In the genomic region with DNA sequence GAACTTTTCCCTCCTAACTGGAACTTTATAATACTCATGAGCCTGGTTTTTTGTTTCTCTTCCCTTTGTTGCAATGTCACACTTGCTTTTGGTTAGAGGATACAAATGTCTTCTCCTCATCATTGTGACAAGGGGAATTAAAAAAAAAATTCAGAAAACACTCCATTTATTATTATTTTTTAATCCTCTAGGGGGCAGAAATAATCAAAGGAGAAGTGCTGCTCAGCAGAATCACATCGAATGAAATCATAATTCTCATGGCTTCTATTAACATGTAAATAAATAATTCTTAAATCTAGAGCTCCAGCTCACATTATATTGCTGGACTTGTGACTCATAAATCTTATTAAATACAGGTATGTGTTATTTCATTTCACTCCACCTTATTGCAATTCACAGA, we compare ENCODE assay signal across 13 cellular contexts.
DNase-seq lines count a peak whose midpoint lies in the region; ATAC-seq and TF ChIP-seq lines count a peak whose summit lies in the region.
"Had no signal": no experiment of that assay in that cellular context is flagged by ENCODE, and none has a peak within 500 bp of the region (broad histone marks: within the 10 kb centered on the region; RNA-seq: fewer than 3 reads in every experiment).

No MANE protein-coding gene starts in this region.

- H3K27ac ChIP-seq in parathyroid adenoma = no peak overlapping the region
- H3K27ac ChIP-seq: coronary artery had no signal

- H3F3A ChIP-seq in Loucy (ENCODE audit: low read depth) = no peaks in the 10 kb centered on the region

- no peaks in the 10 kb centered on the region for H4K20me1 ChIP-seq in Loucy (ENCODE audit: insufficient read depth, low read length, poor library complexity, severe bottlenecking)

- H3K36me3 ChIP-seq in Loucy (ENCODE audit: insufficient read depth, low read length) (no peaks in the 10 kb centered on the region), parathyroid adenoma (ENCODE audit: control insufficient read depth, insufficient read depth, low read length) (no peaks in the 10 kb centered on the region)

- H3K4me3 ChIP-seq in Loucy (ENCODE audit: low read length, poor library complexity, severe bottlenecking) (no peak overlapping the region), choroid plexus epithelial cell (ENCODE audit: low read depth, low read length) (no peak overlapping the region), parathyroid adenoma (ENCODE audit: low read depth, low read length) (no peak overlapping the region)
- H3K4me3 ChIP-seq: coronary artery had no signal

- no peaks in the 10 kb centered on the region for H3K79me2 ChIP-seq in Loucy (ENCODE audit: insufficient read depth, low read length)
- no peaks in the 10 kb centered on the region for H3K79me2 ChIP-seq in parathyroid adenoma

- no peak overlapping the region for H3K4me2 ChIP-seq in Loucy (ENCODE audit: low read depth, low read length, poor library complexity, severe bottlenecking)
- H3K4me2 ChIP-seq in parathyroid adenoma (ENCODE audit: low read length) = no peak overlapping the region

- DNase-seq in NCI-H2227 (lab: John Stamatoyannopoulos, UW; ENCODE audit: unreplicated experiment) (peak; percentile 25), NCI-H2227 treated with DMSO at 0.1 percent for 48 hours (lab: John Stamatoyannopoulos, UW) (no peak), choroid plexus epithelial cell (ENCODE audit: low read depth) (peak; percentile 12)
- DNase-seq: activated naive CD4-positive, alpha-beta T cell treated with anti-CD3 and anti-CD28 coated beads, Interleukin-2, amount 50 U/mL, for 16 hours; EL; NCI-H187; T-helper 2 cell had no signal

- no peaks in the 10 kb centered on the region for H3K9me3 ChIP-seq in Loucy (ENCODE audit: insufficient read depth, low read depth, low read length)
- no peaks in the 10 kb centered on the region for H3K9me3 ChIP-seq in parathyroid adenoma (ENCODE audit: control insufficient read depth, low read length)

- TF ChIP-seq CTCF in Loucy (conservative IDR thresholded peaks at IDR 0.05; ENCODE audit: low read length) (peak; percentile 66), choroid plexus epithelial cell (conservative IDR thresholded peaks at IDR 0.05; ENCODE audit: low read depth, low read length) (peak; percentile 39), parathyroid adenoma (IDR thresholded peaks at IDR 0.05) (peak; percentile 45)

- no peaks in the 10 kb centered on the region for H3K9me2 ChIP-seq in Loucy (replicated peaks; ENCODE audit: low read depth, low read length)

- ATAC-seq in HG03378 (IDR thresholded peaks at IDR 0.05; ENCODE audit: unreplicated experiment) (no peak), GM18907 (IDR thresholded peaks at IDR 0.05; ENCODE audit: unreplicated experiment) (no peak), GM18858 (IDR thresholded peaks at IDR 0.05; ENCODE audit: unreplicated experiment) (no peak)

- H3K9ac ChIP-seq in Loucy (ENCODE audit: low read depth, low read length, poor library complexity, severe bottlenecking) = no peak overlapping the region
- H3K9ac ChIP-seq in parathyroid adenoma = no peak overlapping the region

- H3K4me1 ChIP-seq in Loucy (ENCODE audit: insufficient read depth, low read length, poor library complexity, severe bottlenecking) (peaks cover 17% of the 10 kb centered on the region), parathyroid adenoma (no peaks in the 10 kb centered on the region)

- H3K27me3 ChIP-seq in Loucy (ENCODE audit: insufficient read depth, low read length, poor library complexity, severe bottlenecking) (no peaks in the 10 kb centered on the region), parathyroid adenoma (ENCODE audit: control insufficient read depth, insufficient read depth, low read length) (no peaks in the 10 kb centered on the region)

- H2AFZ ChIP-seq in Loucy (ENCODE audit: low read length) (no peak overlapping the region), parathyroid adenoma (no peak overlapping the region)
